ENCODE assay signal across 17 cellular contexts in the genomic region with DNA sequence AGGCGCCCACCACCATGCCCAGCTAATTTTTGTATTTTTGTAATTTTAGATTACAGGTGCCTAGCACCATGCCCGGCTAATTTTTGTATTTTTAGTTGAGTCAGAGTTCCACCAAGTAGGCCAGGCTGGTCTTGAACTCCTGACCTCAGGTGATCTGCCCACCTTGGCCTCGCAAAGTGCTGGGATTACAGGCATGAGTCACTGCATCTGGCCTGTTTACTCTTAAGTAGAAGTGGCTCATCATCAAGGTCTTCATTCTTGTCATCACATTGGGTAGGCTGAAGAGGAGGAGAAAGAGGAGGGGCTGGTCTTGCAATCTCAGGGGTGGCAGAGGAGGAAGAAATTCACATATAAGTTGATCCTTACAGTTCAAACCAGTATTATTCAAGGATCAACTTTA.
A peak's percentile ranks its signal among the peaks of the same experiment; 100 is the strongest.
DNase-seq lines count a peak whose midpoint lies in the region; ATAC-seq and TF ChIP-seq lines count a peak whose summit lies in the region.
"Had no signal": no experiment of that assay in that cellular context is flagged by ENCODE, and none has a peak within 500 bp of the region (broad histone marks: within the 10 kb centered on the region; RNA-seq: fewer than 3 reads in every experiment).

No MANE protein-coding gene starts in this region.

- H3K4me1 ChIP-seq in RWPE2 (ENCODE audit: insufficient read depth, poor library complexity, severe bottlenecking), result peaks cover 3% of the 10 kb centered on the region
- peaks cover 7% of the 10 kb centered on the region for H3K4me1 ChIP-seq in A673 (ENCODE audit: insufficient read depth, low read length, poor library complexity, severe bottlenecking)

- H3K27ac Mint-ChIP-seq in central memory CD8-positive, alpha-beta T cell (ENCODE audit: low read depth), result peak overlapping the region; percentile 44
- H3K27ac Mint-ChIP-seq in stimulated activated naive CD8-positive, alpha-beta T cell treated with anti-CD3 and anti-CD28 coated beads, Interleukin-15, Interleukin-2, amounts not matched to agents 100 ng/mL and 50 ng/mL, for 24 hours, result peak overlapping the region; percentile 45

- CTCF ChIA-PET in A673 (lab: Charles Lee), result no interaction called here

- H3K4me3 Mint-ChIP-seq in central memory CD8-positive, alpha-beta T cell, result no peak overlapping the region
- no peak overlapping the region for H3K4me3 Mint-ChIP-seq in stimulated activated naive CD8-positive, alpha-beta T cell treated with anti-CD3 and anti-CD28 coated beads, Interleukin-15, Interleukin-2, amounts not matched to agents 100 ng/mL and 50 ng/mL, for 24 hours

- TF ChIP-seq CTCF in RWPE2 (IDR thresholded peaks at IDR 0.05; ENCODE audit: poor library complexity, severe bottlenecking), result no peak
- no peak for TF ChIP-seq CTCF in A673 (conservative IDR thresholded peaks at IDR 0.05; ENCODE audit: low read depth, low read length)

- no peak overlapping the region for H3K4me3 ChIP-seq in RWPE2 (ENCODE audit: severe bottlenecking)
- H3K4me3 ChIP-seq in A673 (ENCODE audit: low read depth, low read length, poor library complexity, severe bottlenecking), result no peak overlapping the region
- H3K4me3 ChIP-seq: BLaER1, cardiac muscle cell, heart left ventricle had no signal

- H3K9me3 Mint-ChIP-seq in central memory CD8-positive, alpha-beta T cell, result no peaks in the 10 kb centered on the region
- peaks cover 11% of the 10 kb centered on the region for H3K9me3 Mint-ChIP-seq in stimulated activated naive CD8-positive, alpha-beta T cell treated with anti-CD3 and anti-CD28 coated beads, Interleukin-15, Interleukin-2, amounts not matched to agents 100 ng/mL and 50 ng/mL, for 24 hours

- H3K4me1 Mint-ChIP-seq in central memory CD8-positive, alpha-beta T cell, result peaks cover 60% of the 10 kb centered on the region
- H3K4me1 Mint-ChIP-seq in stimulated activated naive CD8-positive, alpha-beta T cell treated with anti-CD3 and anti-CD28 coated beads, Interleukin-15, Interleukin-2, amounts not matched to agents 100 ng/mL and 50 ng/mL, for 24 hours (ENCODE audit: low read depth), result peaks cover 92% of the 10 kb centered on the region

- ATAC-seq in RWPE2 (ENCODE audit: low read depth), result peak; percentile 55
- no peak for ATAC-seq in central memory CD8-positive, alpha-beta T cell (replicated peaks; ENCODE audit: extremely low read depth, poor library complexity, severe bottlenecking)
- ATAC-seq: heart left ventricle, Panc1 had no signal

- H3K27ac ChIP-seq in RWPE2 (ENCODE audit: poor library complexity, severe bottlenecking), result no peak overlapping the region
- H3K27ac ChIP-seq in A673 (ENCODE audit: low read depth, low read length, poor library complexity, severe bottlenecking), result no peak overlapping the region
- H3K27ac ChIP-seq: BLaER1, cardiac muscle cell had no signal

- intact Hi-C loops in A673 (cut with micrococcal nuclease; ENCODE audit: unreplicated experiment), result no loop called here

- H3K9me3 ChIP-seq in RWPE2 (ENCODE audit: severe bottlenecking), result no peaks in the 10 kb centered on the region
- H3K9me3 ChIP-seq in A673 (ENCODE audit: low read depth, low read length, poor library complexity, severe bottlenecking), result no peaks in the 10 kb centered on the region
- H3K9me3 ChIP-seq: heart left ventricle had no signal

- POLR2A ChIA-PET in A673 (lab: Charles Lee; ENCODE audit: low non-redundant PET), result no interaction called here

- H3K36me3 ChIP-seq in RWPE2 (ENCODE audit: low read depth) (no peaks in the 10 kb centered on the region), A673 (ENCODE audit: insufficient read depth, low read length, poor library complexity, severe bottlenecking) (no peaks in the 10 kb centered on the region)
- H3K36me3 ChIP-seq: BLaER1, cardiac muscle cell, heart left ventricle had no signal

- BruUV-seq in A673 (replicated peaks; lab: Mats Ljungman, UMichigan), result no TSS peak

- H3K27me3 Mint-ChIP-seq in central memory CD8-positive, alpha-beta T cell, result no peaks in the 10 kb centered on the region
- H3K27me3 Mint-ChIP-seq in stimulated activated naive CD8-positive, alpha-beta T cell treated with anti-CD3 and anti-CD28 coated beads, Interleukin-15, Interleukin-2, amounts not matched to agents 100 ng/mL and 50 ng/mL, for 24 hours, result no peaks in the 10 kb centered on the region

- peak; percentile 10 for DNase-seq in stimulated activated CD4-positive, alpha-beta T cell treated with anti-CD3 and anti-CD28 coated beads, Interleukin-4, amount 100 ng/mL, for 1 hour
- DNase-seq in stimulated activated CD4-positive, alpha-beta T cell treated with anti-CD3 and anti-CD28 coated beads, Interleukin-12 subunit alpha, Interleukin-12 subunit beta, amount 100 ng/mL, for 4 hours, result no peak
- DNase-seq in RWPE2 (ENCODE audit: low spot score), result no peak
- no peak for DNase-seq in central memory CD8-positive, alpha-beta T cell (ENCODE audit: low spot score in 2 of 2)
- no peak for DNase-seq in amniotic stem cell (lab: John Stamatoyannopoulos, UW)
- DNase-seq in pons (ENCODE audit: low spot score), result no peak
- DNase-seq in A673 (ENCODE audit: low spot score), result no peak
- DNase-seq: GOT3, heart left ventricle, Karpas-422, NCI-H1694 treated with DMSO at 0.1 percent for 48 hours, NCI-H510A, T-helper 1 cell had no signal

- peaks cover 13% of the 10 kb centered on the region for H3K36me3 Mint-ChIP-seq in central memory CD8-positive, alpha-beta T cell (ENCODE audit: insufficient read depth)
- H3K36me3 Mint-ChIP-seq in stimulated activated naive CD8-positive, alpha-beta T cell treated with anti-CD3 and anti-CD28 coated beads, Interleukin-15, Interleukin-2, amounts not matched to agents 100 ng/mL and 50 ng/mL, for 24 hours (ENCODE audit: low read depth), result peaks cover 4% of the 10 kb centered on the region

- H3K27me3 ChIP-seq in RWPE2 (ENCODE audit: insufficient read depth, poor library complexity, severe bottlenecking) (no peaks in the 10 kb centered on the region), A673 (replicated peaks; ENCODE audit: insufficient read depth, low read depth, low read length, poor library complexity) (no peaks in the 10 kb centered on the region)
- H3K27me3 ChIP-seq: BLaER1 had no signal
